8 cellular contexts compared by ENCODE assay signal in genomic region chr12:76020281-76020680, GRCh38. TPM values are rescaled to one million over a fixed set of nuclear protein-coding genes. Genes with fewer than 3 reads are reported as not detected.
DNase-seq lines count a peak whose midpoint lies in the region; ATAC-seq, FAIRE-seq and TF ChIP-seq lines count a peak whose summit lies in the region.

No MANE protein-coding gene starts in this region.

- peak; percentile 56 for ATAC-seq in GM18867 (IDR thresholded peaks at IDR 0.05; ENCODE audit: unreplicated experiment)
- ATAC-seq in HG03342 (IDR thresholded peaks at IDR 0.05; ENCODE audit: unreplicated experiment), result peak; percentile 59
- ATAC-seq in GM12878, result peak; percentile 83
- peak; percentile 70 to 71 for ATAC-seq in naive thymus-derived CD8-positive, alpha-beta T cell

- H3K9me3 Mint-ChIP-seq in naive thymus-derived CD8-positive, alpha-beta T cell, result no peaks in the 10 kb centered on the region

- no peaks in the 10 kb centered on the region for H3K36me3 Mint-ChIP-seq in naive thymus-derived CD8-positive, alpha-beta T cell

- no peaks in the 10 kb centered on the region for H3K79me2 ChIP-seq in GM12878 (ENCODE audit: control insufficient read depth, insufficient read depth, low read length)

- TF ChIP-seq RAD21 in GM12878 (IDR thresholded peaks at IDR 0.05; ENCODE audit: insufficient read depth, low read depth, low read length), result no peak

- peaks cover 11 to 40% (median 21%) of the 10 kb centered on the region in 4 donors for H3K4me1 Mint-ChIP-seq in naive thymus-derived CD8-positive, alpha-beta T cell

- no peak overlapping the region for H3K4me3 ChIP-seq in GM12878
- no peak overlapping the region for H3K4me3 ChIP-seq in transverse colon

- H3K9me3 ChIP-seq in GM12878 (replicated peaks; ENCODE audit: control insufficient read depth, insufficient read depth, low read length) (no peaks in the 10 kb centered on the region), transverse colon (no peaks in the 10 kb centered on the region)

- TF ChIP-seq POLR2A in GM12878 (IDR thresholded peaks at IDR 0.05; ENCODE audit: low read depth, low read length) (no peak), transverse colon (IDR thresholded peaks at IDR 0.05) (no peak)

- H3K9ac ChIP-seq in GM12878 (ENCODE audit: control insufficient read depth, insufficient read depth, low read length), result no peak overlapping the region

- H3K4me1 ChIP-seq in GM12878 (ENCODE audit: control insufficient read depth, insufficient read depth, low read length) (peaks cover 14% of the 10 kb centered on the region), transverse colon (no peaks in the 10 kb centered on the region)

- peak overlapping the region; percentile 77 to 96 (median 93) for H3K27ac Mint-ChIP-seq in naive thymus-derived CD8-positive, alpha-beta T cell

- no peak for TF ChIP-seq EP300 in GM12878 (IDR thresholded peaks at IDR 0.05; ENCODE audit: borderline replicate concordance in 1 of 2, control insufficient read depth in 1 of 2, low read depth in 2 of 2, low read length in 2 of 2)
- TF ChIP-seq EP300 in transverse colon (IDR thresholded peaks at IDR 0.05; ENCODE audit: low read depth), result no peak

- H3K27ac ChIP-seq in GM12878 (ENCODE audit: control insufficient read depth, insufficient read depth), result peak overlapping the region; percentile 18; the same call in 1 of the 2 replicates
- peak overlapping the region; percentile 20 to 63 (median 56) for H3K27ac ChIP-seq in transverse colon

- intact Hi-C loops in GM12878 (cut with micrococcal nuclease; ENCODE audit: unreplicated experiment) (no loop called here), transverse colon (cut with DNase I; ENCODE audit: low total_unique reads) (no loop called here)

- H3K4me2 ChIP-seq in GM12878 (ENCODE audit: control insufficient read depth, insufficient read depth), result peak overlapping the region; percentile 41; the same call in 1 of the 2 replicates

- peak; percentile 69 for DNase-seq in T-helper 22 cell (ENCODE audit: low read depth)
- DNase-seq in GM12878 (ENCODE audit: low read depth, low spot score), result peak; percentile 15
- peak in 6 of 10 donors; percentile 43 to 78 (median 50) for DNase-seq in naive thymus-derived CD8-positive, alpha-beta T cell
- DNase-seq in transverse colon, result peak; percentile 49
- no peak for DNase-seq in NCI-H187 treated with DMSO at 0.1 percent for 48 hours (lab: John Stamatoyannopoulos, UW)
- DNase-seq in GM20000 (ENCODE audit: low spot score), result no peak

- H4K20me1 ChIP-seq in GM12878 (ENCODE audit: control insufficient read depth, insufficient read depth), result no peaks in the 10 kb centered on the region

- RAD21 ChIA-PET in GM12878 (lab: Charles Lee; ENCODE audit: unreplicated experiment), result interaction anchor here (0.9 to 2.0 kb wide), 6 partner anchors 11 to 493 kb away, joined by 3 to 16 read pairs (median 4); partner anchors contain the start of gene PHLDA1

- FAIRE-seq in GM12878 (lab: Jason Lieb, UNC), result no peak

- H3K36me3 ChIP-seq in GM12878 (ENCODE audit: control insufficient read depth in 2 of 2, insufficient read depth in 2 of 2, low read length in 1 of 2), result no peaks in the 10 kb centered on the region
- no peaks in the 10 kb centered on the region for H3K36me3 ChIP-seq in transverse colon

- TF ChIP-seq CTCF in GM12878 (IDR thresholded peaks at IDR 0.05 in 2 of 3, conservative IDR thresholded peaks at IDR 0.05 in 1 of 3; ENCODE audit: control insufficient read depth in 2 of 3, extremely low read depth in 1 of 3, insufficient read depth in 1 of 3, low read depth in 3 of 3, low read length in 3 of 3), result no peak
- TF ChIP-seq CTCF in transverse colon (IDR thresholded peaks at IDR 0.05), result no peak
- no peak for TF ChIP-seq CTCF in GM20000 (IDR thresholded peaks at IDR 0.05; ENCODE audit: extremely low read depth, missing control alignments)

- no peaks in the 10 kb centered on the region for H3K27me3 ChIP-seq in GM12878 (replicated peaks in 1 of 2; ENCODE audit: control insufficient read depth in 2 of 2, insufficient read depth in 2 of 2, low read length in 1 of 2)
- peaks cover 3% of the 10 kb centered on the region for H3K27me3 ChIP-seq in transverse colon

- POLR2A ChIA-PET in GM12878 (lab: Charles Lee), result interaction anchor here (0.5 to 1.0 kb wide), 4 partner anchors 11 to 56 kb away, joined by 3 to 5 read pairs (median 4); partner anchors contain the start of gene PHLDA1
- POLR2A ChIA-PET in naive thymus-derived CD8-positive, alpha-beta T cell (lab: Charles Lee), result interaction anchor here (1.0 to 2.0 kb wide), 3 partner anchors 9 to 328 kb away, joined by 3 to 31 read pairs (median 3); partner anchors contain the start of genes BBS10 and PHLDA1

- no TSS peak for BruUV-seq in GM12878 (replicated peaks; lab: Mats Ljungman, UMichigan)

- SMC1A ChIA-PET in GM12878 (lab: Charles Lee; ENCODE audit: uncharacterized antibody, unreplicated experiment), result interaction anchor here (0.7 to 17.8 kb wide), 8 partner anchors 9 to 492 kb away, joined by 3 to 327 read pairs (median 5); no protein-coding TSS in a partner anchor

- peak overlapping the region; percentile 13 to 82 (median 60) for H3K4me3 Mint-ChIP-seq in naive thymus-derived CD8-positive, alpha-beta T cell

- in situ Hi-C loops in GM12878 (cut with MboI), result no loop called here
- in situ Hi-C loops in transverse colon (cut with MboI; ENCODE audit: low pct_ligation_motif_present in 1 of 4, low pct_unique_long_range_greater_than_20kb in 1 of 4, low sequenced_read_pairs in 3 of 4), result no loop called here

- CTCF ChIA-PET in GM12878 (lab: Yijun Ruan, JAX), result interaction anchor here (0.8 to 2.3 kb wide), 6 partner anchors 11 to 45 kb away, joined by 3 to 9 read pairs (median 4); partner anchors contain the start of gene PHLDA1

- peaks cover 0 to 2% (median 0%) of the 10 kb centered on the region in 5 donors for H3K27me3 Mint-ChIP-seq in naive thymus-derived CD8-positive, alpha-beta T cell

- H2AFZ ChIP-seq in GM12878 (ENCODE audit: control insufficient read depth, low read depth, low read length), result peak overlapping the region; percentile 82

- 3% methylated on average over 5 of the region's 5 CpGs for WGBS in GM12878 (ENCODE audit: insufficient coverage, insufficient replicate concordance, low lambda C conversion rate, missing lambda C conversion rate)
- 69 to 89% methylated on average over 3 to 5 of the region's 5 CpGs for WGBS in transverse colon (ENCODE audit: low coverage in 1 of 2), 2 donors

TF ChIP-seq in GM12878, 131 proteins besides CTCF, POLR2A, EP300 and RAD21 (continues in another document):
- TF ChIP-seq, protein P1, sequence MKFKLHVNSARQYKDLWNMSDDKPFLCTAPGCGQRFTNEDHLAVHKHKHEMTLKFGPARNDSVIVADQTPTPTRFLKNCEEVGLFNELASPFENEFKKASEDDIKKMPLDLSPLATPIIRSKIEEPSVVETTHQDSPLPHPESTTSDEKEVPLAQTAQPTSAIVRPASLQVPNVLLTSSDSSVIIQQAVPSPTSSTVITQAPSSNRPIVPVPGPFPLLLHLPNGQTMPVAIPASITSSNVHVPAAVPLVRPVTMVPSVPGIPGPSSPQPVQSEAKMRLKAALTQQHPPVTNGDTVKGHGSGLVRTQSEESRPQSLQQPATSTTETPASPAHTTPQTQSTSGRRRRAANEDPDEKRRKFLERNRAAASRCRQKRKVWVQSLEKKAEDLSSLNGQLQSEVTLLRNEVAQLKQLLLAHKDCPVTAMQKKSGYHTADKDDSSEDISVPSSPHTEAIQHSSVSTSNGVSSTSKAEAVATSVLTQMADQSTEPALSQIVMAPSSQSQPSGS (IDR thresholded peaks at IDR 0.05; ENCODE audit: low read length), result no peak
- TF ChIP-seq STAT1 (conservative IDR thresholded peaks at IDR 0.05) (no peak), RUNX3 (IDR thresholded peaks at IDR 0.05; ENCODE audit: low read length) (peak; percentile 67)

RNA-seq across cellular contexts. Expression of gene PHLDA1, which starts 11.3 kb away (rescaled TPM):
- 6.9 and 7.3 TPM in 2 replicates for total RNA-seq in GM12878 (2013; cell fraction: nucleolus; rRNA removed)
- total RNA-seq in GM12878 (2014; rRNA removed) (2.1 and 2.4 TPM in 2 replicates), GM12878 (2014; rRNA removed; fragmentation: Illumina TruSeq; extraction: Trizol) (1.2 and 1.3 TPM in 2 replicates), GM12878 (2021) (2.5 and 2.7 TPM in 2 replicates), transverse colon (1 to 10 TPM; 4.2 to 8.4 (median 7.0) TPM)
- 0.18 TPM for polyA plus RNA-seq in GM12878 (2011; ENCODE audit: low read depth)
- polyA plus RNA-seq in GM12878 (2011; rRNA removed) (14.2 and 14.8 TPM in 2 replicates), GM12878 (2014; fragmentation: Illumina TruSeq; extraction: Trizol) (1.3 and 1.6 TPM in 2 replicates), GM12878 (2014; fragmentation: Nextera tagmentation; extraction: Ambion mirVana) (under 1 TPM; 0.66 to 0.87 TPM), GM12878 (2014; rRNA removed) (1.4 and 1.8 TPM in 2 replicates), GM12878 (2016; fragmentation: Nextera tagmentation; extraction: Ambion mirVana) (1 to 10 TPM; 1.3 to 1.4 TPM)
- polyA plus RNA-seq in GM12878 (2011; cell fraction: cytosol; rRNA removed), result 8.7 and 10.8 TPM in 2 replicates
- 8.8 and 12.0 TPM in 2 replicates for polyA plus RNA-seq in GM12878 (2011; cell fraction: nucleus; rRNA removed)
- 0.45 and 0.51 TPM in 2 replicates for polyA plus RNA-seq in GM12878 (2012)
- polyA minus RNA-seq in GM12878 (2011; rRNA and poly(A)+ RNA removed), result 12.5 and 14.9 TPM in 2 replicates
- 12.2 and 14.1 TPM in 2 replicates for polyA minus RNA-seq in GM12878 (2011; cell fraction: cytosol; rRNA and poly(A)+ RNA removed)
- polyA minus RNA-seq in GM12878 (2011; cell fraction: nucleus; rRNA and poly(A)+ RNA removed), result 24.4 and 48.6 TPM in 2 replicates
- 1 to 10 TPM; 1.1 to 1.2 TPM for total RNA-seq in naive thymus-derived CD8-positive, alpha-beta T cell
- under 1 TPM; 0.04 to 0.13 (median 0.12) TPM for polyA plus RNA-seq in naive thymus-derived CD8-positive, alpha-beta T cell

Comparison
In these comparisons a context has a peak if more than half of its experiments do, and no peak if none do; other contexts are left out.
1. DNase-seq: peak in T-helper 22 cell (single experiment), GM12878 (single experiment), naive thymus-derived CD8-positive, alpha-beta T cell (6 of 10) and transverse colon (single experiment); none in NCI-H187 treated with DMSO at 0.1 percent for 48 hours (single experiment) and GM20000 (single experiment).
2. Peak in every context shown above with its lines, with median percentiles within 50 percentile points of each other: ATAC-seq.